Comparison of ENCODE assay signal across 20 cellular contexts in genomic region chr6:227812-228338, GRCh38.
DNase-seq lines count a peak whose midpoint lies in the region; ATAC-seq and TF ChIP-seq lines count a peak whose summit lies in the region.
"Had no signal": no experiment of that assay in that cellular context is flagged by ENCODE, and none has a peak within 500 bp of the region (broad histone marks: within the 10 kb centered on the region; RNA-seq: fewer than 3 reads in every experiment).

No MANE protein-coding gene starts in this region.

- H3K9me3 ChIP-seq in BLaER1 (no peaks in the 10 kb centered on the region), PC-9 (ENCODE audit: insufficient read depth, low read depth) (no peaks in the 10 kb centered on the region)
- H3K9me3 ChIP-seq: left lung had no signal

- no peaks in the 10 kb centered on the region for H3K9me3 Mint-ChIP-seq in progenitor cell of endocrine pancreas (ENCODE audit: low read depth)
- peaks cover 5% of the 10 kb centered on the region for H3K9me3 Mint-ChIP-seq in T-helper 2 cell treated with Interferon-gamma antibody and Interleukin-4, amounts not matched to agents 5 μg/mL and 100 μg/mL, for 36 hours
- H3K9me3 Mint-ChIP-seq: activated T-cell treated with anti-CD3 and anti-CD28 coated beads, Interleukin-2, amount 50 U/mL, for 4 hours had no signal

- H3F3A ChIP-seq in PC-9 (ENCODE audit: insufficient read depth, low read depth) = no peaks in the 10 kb centered on the region

- BruUV-seq in PC-9 (replicated peaks; lab: Mats Ljungman, UMichigan) = no TSS peak

- H3K4me3 ChIP-seq in BLaER1 (no peak overlapping the region), PC-9 (no peak overlapping the region)
- H3K4me3 ChIP-seq: dorsolateral prefrontal cortex, left lung had no signal

- no peak overlapping the region for H3K27ac Mint-ChIP-seq in progenitor cell of endocrine pancreas
- H3K27ac Mint-ChIP-seq in T-helper 2 cell treated with Interferon-gamma antibody and Interleukin-4, amounts not matched to agents 5 μg/mL and 100 μg/mL, for 36 hours = no peak overlapping the region

- H3K27me3 ChIP-seq in BLaER1 (no peaks in the 10 kb centered on the region), PC-9 (ENCODE audit: insufficient read depth, low read depth) (no peaks in the 10 kb centered on the region)
- H3K27me3 ChIP-seq: left lung had no signal

- H3K9ac ChIP-seq in BLaER1 = peak overlapping the region; percentile 17; the same call in 1 of the 2 replicates

- intact Hi-C loops in PC-9 (cut with micrococcal nuclease; ENCODE audit: unreplicated experiment) = no loop called here

- H3K4me1 Mint-ChIP-seq in progenitor cell of endocrine pancreas (ENCODE audit: low read depth) = peaks cover 1% of the 10 kb centered on the region
- peaks cover 65% of the 10 kb centered on the region for H3K4me1 Mint-ChIP-seq in T-helper 2 cell treated with Interferon-gamma antibody and Interleukin-4, amounts not matched to agents 5 μg/mL and 100 μg/mL, for 36 hours (ENCODE audit: low read depth)

- H3K79me2 ChIP-seq in PC-9 (ENCODE audit: low read depth) = no peaks in the 10 kb centered on the region

- H3K4me2 ChIP-seq in BLaER1 (peak overlapping the region; percentile 76), PC-9 (no peak overlapping the region)

- H3K36me3 ChIP-seq in BLaER1 (no peaks in the 10 kb centered on the region), PC-9 (ENCODE audit: low read depth) (no peaks in the 10 kb centered on the region)
- H3K36me3 ChIP-seq: left lung had no signal

- peaks cover 6% of the 10 kb centered on the region for H3K27me3 Mint-ChIP-seq in progenitor cell of endocrine pancreas
- no peaks in the 10 kb centered on the region for H3K27me3 Mint-ChIP-seq in T-helper 2 cell treated with Interferon-gamma antibody and Interleukin-4, amounts not matched to agents 5 μg/mL and 100 μg/mL, for 36 hours (ENCODE audit: low read depth)
- H3K27me3 Mint-ChIP-seq: activated CD4-positive, alpha-beta T cell treated with anti-CD3 and anti-CD28 coated beads, Interleukin-2, amount 10 ng/mL, durations not matched to agents 7 days and 5 days; activated naive CD8-positive, alpha-beta T cell had no signal

- ATAC-seq in GM18517 (IDR thresholded peaks at IDR 0.05; ENCODE audit: unreplicated experiment) (peak; percentile 26), HG02642 (IDR thresholded peaks at IDR 0.05; ENCODE audit: poor library complexity, unreplicated experiment) (peak; percentile 28), GM21526 (IDR thresholded peaks at IDR 0.05; ENCODE audit: low FRiP score, unreplicated experiment) (no peak)
- ATAC-seq: activated T-cell treated with anti-CD3 and anti-CD28 coated beads, Interleukin-2, amount 50 U/mL, for 4 hours; left lung had no signal

- no peaks in the 10 kb centered on the region for H4K20me1 ChIP-seq in BLaER1
- no peaks in the 10 kb centered on the region for H4K20me1 ChIP-seq in PC-9 (ENCODE audit: insufficient read depth)

- CTCF ChIA-PET in PC-9 (lab: Charles Lee) = no interaction called here

- no peak overlapping the region for H2AFZ ChIP-seq in PC-9

- no peaks in the 10 kb centered on the region for H3K36me3 Mint-ChIP-seq in progenitor cell of endocrine pancreas (ENCODE audit: insufficient read depth)
- peaks cover 2% of the 10 kb centered on the region for H3K36me3 Mint-ChIP-seq in T-helper 2 cell treated with Interferon-gamma antibody and Interleukin-4, amounts not matched to agents 5 μg/mL and 100 μg/mL, for 36 hours (ENCODE audit: low read depth)
- H3K36me3 Mint-ChIP-seq: activated naive CD8-positive, alpha-beta T cell had no signal

- DNase-seq in NCI-H69 (lab: John Stamatoyannopoulos, UW) (peak; percentile 13), progenitor cell of endocrine pancreas (ENCODE audit: low spot score, unreplicated experiment) (no peak), PC-9 (no peak)
- no peak for DNase-seq in T-helper 2 cell treated with Interferon-gamma antibody and Interleukin-4, amounts not matched to agents 5 μg/mL and 100 μg/mL, for 36 hours (ENCODE audit: low spot score)
- DNase-seq: activated CD4-positive, alpha-beta T cell treated with anti-CD3 and anti-CD28 coated beads, Interleukin-2, amount 10 ng/mL, durations not matched to agents 7 days and 5 days; activated T-cell treated with anti-CD3 and anti-CD28 coated beads, Interleukin-2, amount 50 U/mL, for 4 hours; EL; erythroblast; left lung; NCI-H146; NCI-H226; NK-92 treated with Interleukin-12 subunit alpha and Interleukin-12 subunit beta, amount 100 ng/mL, for 24 hours; RPMI8226; stimulated activated CD4-positive, alpha-beta T cell treated with anti-CD3 and anti-CD28 coated beads, Interleukin-2, amount 100 ng/mL, for 48 hours had no signal

- TF ChIP-seq CTCF in progenitor cell of endocrine pancreas (IDR thresholded peaks at IDR 0.05; ENCODE audit: unreplicated experiment) (no peak), PC-9 (conservative IDR thresholded peaks at IDR 0.05) (no peak)

- no peak overlapping the region for H3K4me3 Mint-ChIP-seq in progenitor cell of endocrine pancreas (ENCODE audit: low read depth)
- H3K4me3 Mint-ChIP-seq in T-helper 2 cell treated with Interferon-gamma antibody and Interleukin-4, amounts not matched to agents 5 μg/mL and 100 μg/mL, for 36 hours = no peak overlapping the region
- H3K4me3 Mint-ChIP-seq: activated CD4-positive, alpha-beta T cell treated with anti-CD3 and anti-CD28 coated beads, Interleukin-2, amount 10 ng/mL, durations not matched to agents 7 days and 5 days; activated naive CD8-positive, alpha-beta T cell; activated T-cell treated with anti-CD3 and anti-CD28 coated beads, Interleukin-2, amount 50 U/mL, for 4 hours had no signal

- H3K27ac ChIP-seq in BLaER1 = no peak overlapping the region; the same call in 1 of the 2 replicates
- H3K27ac ChIP-seq in PC-9 = no peak overlapping the region
- H3K27ac ChIP-seq: dorsolateral prefrontal cortex, left lung had no signal

- peaks cover 39% of the 10 kb centered on the region for H3K4me1 ChIP-seq in BLaER1
- no peaks in the 10 kb centered on the region for H3K4me1 ChIP-seq in PC-9 (replicated peaks; ENCODE audit: insufficient read depth)

- POLR2A ChIA-PET in PC-9 (lab: Charles Lee; ENCODE audit: unreplicated experiment) = no interaction called here

- no peaks in the 10 kb centered on the region for H3K9me2 ChIP-seq in PC-9 (ENCODE audit: insufficient read depth)
